In the genomic region with DNA sequence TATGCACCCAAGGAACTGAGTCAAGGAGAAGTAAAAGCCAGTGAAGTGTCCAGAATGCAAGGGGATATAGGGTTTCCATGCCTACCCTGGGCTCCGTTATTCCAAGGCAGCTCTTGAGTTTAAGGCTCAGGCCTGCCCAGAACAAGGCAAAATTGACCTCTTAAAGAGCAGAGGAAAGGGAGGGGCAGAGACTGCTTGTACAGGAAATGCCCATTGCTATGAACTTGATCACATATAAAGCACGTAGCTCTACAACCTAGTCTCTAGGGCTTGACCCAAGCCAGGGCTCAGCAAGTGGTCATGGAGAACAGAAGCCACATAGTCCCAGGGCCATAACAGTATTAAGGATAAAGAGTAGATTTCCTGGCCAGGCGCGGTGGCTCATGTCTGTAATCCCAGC, we compare ENCODE assay signal across 25 cellular contexts. TPM values are rescaled to one million over a fixed set of nuclear protein-coding genes. Genes with fewer than 3 reads are reported as not detected.
DNase-seq lines count a peak whose midpoint lies in the region; ATAC-seq and TF ChIP-seq lines count a peak whose summit lies in the region.
"Had no signal": no experiment of that assay in that cellular context is flagged by ENCODE, and none has a peak within 500 bp of the region (broad histone marks: within the 10 kb centered on the region; RNA-seq: fewer than 3 reads in every experiment).

No MANE protein-coding gene starts in this region.

- H3K27me3 Mint-ChIP-seq in CD4-positive, alpha-beta memory T cell, result no peaks in the 10 kb centered on the region
- H3K27me3 Mint-ChIP-seq in activated naive CD8-positive, alpha-beta T cell treated with anti-CD3 and anti-CD28 coated beads, Interleukin-2, amount 50 U/mL, for 24 hours, result no peaks in the 10 kb centered on the region
- H3K27me3 Mint-ChIP-seq in HFFc6 (ENCODE audit: insufficient read depth), result no peaks in the 10 kb centered on the region
- H3K27me3 Mint-ChIP-seq: CD4-positive, CD25-positive, alpha-beta regulatory T cell had no signal

- POLR2A ChIA-PET in CD4-positive, alpha-beta memory T cell (lab: Charles Lee; ENCODE audit: partially characterized antibody), result interaction anchor here (0.9 to 1.4 kb wide), 2 partner anchors 9 to 12 kb away, joined by 3 to 4 read pairs; no protein-coding TSS in a partner anchor

- H3K4me1 ChIP-seq in BLaER1 treated with 17β-estradiol and CSF1 and Interleukin-3, amounts not matched to agents 10 nM and 100 nM, result peaks cover 0 to 68% (median 14%) of the 10 kb centered on the region in 10 experiments; a peak in 14 of 20 replicates
- peaks cover 37% of the 10 kb centered on the region for H3K4me1 ChIP-seq in CD4-positive, alpha-beta memory T cell (ENCODE audit: insufficient read depth, low read length)
- H3K4me1 ChIP-seq in lower lobe of right lung, result peaks cover 21% of the 10 kb centered on the region

- peaks cover 0 to 42% (median 4%) of the 10 kb centered on the region in 11 experiments; a peak in 9 of 22 replicates for H3K9me3 ChIP-seq in BLaER1 treated with 17β-estradiol and CSF1 and Interleukin-3, amounts not matched to agents 10 nM and 100 nM (replicated peaks in 1 of 11)
- no peaks in the 10 kb centered on the region for H3K9me3 ChIP-seq in CD4-positive, alpha-beta memory T cell (ENCODE audit: control insufficient read depth in 1 of 2, low read length in 2 of 2)
- H3K9me3 ChIP-seq in lower lobe of right lung, result no peaks in the 10 kb centered on the region
- H3K9me3 ChIP-seq: thoracic aorta had no signal

- H3K4me1 Mint-ChIP-seq in CD4-positive, alpha-beta memory T cell, result peaks cover 28 to 64% (median 47%) of the 10 kb centered on the region in 4 donors
- H3K4me1 Mint-ChIP-seq in activated naive CD8-positive, alpha-beta T cell treated with anti-CD3 and anti-CD28 coated beads, Interleukin-2, amount 50 U/mL, for 24 hours, result peaks cover 61% of the 10 kb centered on the region
- peaks cover 36% of the 10 kb centered on the region for H3K4me1 Mint-ChIP-seq in HFFc6 (ENCODE audit: low read depth)
- H3K4me1 Mint-ChIP-seq: WTC11 had no signal

- H3K9me3 Mint-ChIP-seq in CD4-positive, alpha-beta memory T cell, result peaks cover 0 to 3% (median 0%) of the 10 kb centered on the region in 8 donors
- peaks cover 7% of the 10 kb centered on the region for H3K9me3 Mint-ChIP-seq in activated naive CD8-positive, alpha-beta T cell treated with anti-CD3 and anti-CD28 coated beads, Interleukin-2, amount 50 U/mL, for 24 hours
- H3K9me3 Mint-ChIP-seq in HFFc6, result no peaks in the 10 kb centered on the region
- H3K9me3 Mint-ChIP-seq: WTC11 had no signal

- H4K20me1 ChIP-seq in BLaER1 treated with 17β-estradiol and CSF1 and Interleukin-3, amounts not matched to agents 10 nM and 100 nM, result no peaks in the 10 kb centered on the region

- no peak for DNase-seq in CD4-positive, alpha-beta memory T cell
- DNase-seq in activated naive CD8-positive, alpha-beta T cell treated with anti-CD3 and anti-CD28 coated beads, Interleukin-2, amount 50 U/mL, for 24 hours, result no peak
- DNase-seq in lower lobe of right lung (no peak), HFFc6 (no peak), hippocampal formation (lab: John Stamatoyannopoulos, UW) (no peak)
- DNase-seq: activated CD4-positive, alpha-beta T cell treated with anti-CD3 and anti-CD28 coated beads, Interleukin-2, amount 50 U/mL, for 4 hours; activated gamma-delta T cell; brain microvascular endothelial cell; CD4-positive, CD25-positive, alpha-beta regulatory T cell; DMS 273 treated with DMSO at 0.1 percent for 48 hours; effector CD8-positive, alpha-beta T cell; H7; kidney; NCI-H2029 treated with DMSO at 0.1 percent for 48 hours; NCI-H2227 treated with DMSO at 0.1 percent for 48 hours; occipital lobe; retina; stimulated activated CD4-positive, alpha-beta T cell treated with anti-CD3 and anti-CD28 coated beads, Interleukin-4, amount 100 ng/mL, for 1 hour; stimulated activated naive CD4-positive, alpha-beta T cell; T1000 had no signal

- H3K36me3 Mint-ChIP-seq in CD4-positive, alpha-beta memory T cell, result no peaks in the 10 kb centered on the region
- peaks cover 3% of the 10 kb centered on the region for H3K36me3 Mint-ChIP-seq in activated naive CD8-positive, alpha-beta T cell treated with anti-CD3 and anti-CD28 coated beads, Interleukin-2, amount 50 U/mL, for 24 hours (ENCODE audit: low read depth)
- H3K36me3 Mint-ChIP-seq in HFFc6 (ENCODE audit: low read depth), result no peaks in the 10 kb centered on the region
- H3K36me3 Mint-ChIP-seq: WTC11 had no signal

- peak overlapping the region in 3 of 7 donors; percentile 13 to 44 (median 40) for H3K27ac Mint-ChIP-seq in CD4-positive, alpha-beta memory T cell
- H3K27ac Mint-ChIP-seq in activated naive CD8-positive, alpha-beta T cell treated with anti-CD3 and anti-CD28 coated beads, Interleukin-2, amount 50 U/mL, for 24 hours, result peak overlapping the region; percentile 60
- H3K27ac Mint-ChIP-seq in HFFc6, result no peak overlapping the region
- H3K27ac Mint-ChIP-seq: WTC11 had no signal

- CTCF ChIA-PET in CD4-positive, alpha-beta memory T cell (lab: Charles Lee; ENCODE audit: partially characterized antibody), result no interaction called here

- H3K27ac ChIP-seq in BLaER1 treated with 17β-estradiol and CSF1 and Interleukin-3, amounts not matched to agents 10 nM and 100 nM, result peak overlapping the region; percentile 44 to 76 (median 65); a peak in 21 of 22 replicates
- no peak overlapping the region for H3K27ac ChIP-seq in CD4-positive, alpha-beta memory T cell (ENCODE audit: low read depth, low read length)
- peak overlapping the region; percentile 36 for H3K27ac ChIP-seq in lower lobe of right lung
- H3K27ac ChIP-seq: brain microvascular endothelial cell, thoracic aorta had no signal

- H3K4me3 ChIP-seq in BLaER1 treated with 17β-estradiol and CSF1 and Interleukin-3, amounts not matched to agents 10 nM and 100 nM, result no peak overlapping the region
- H3K4me3 ChIP-seq in CD4-positive, alpha-beta memory T cell (ENCODE audit: low read length in 2 of 2), result no peak overlapping the region
- no peak overlapping the region for H3K4me3 ChIP-seq in lower lobe of right lung
- H3K4me3 ChIP-seq: thoracic aorta had no signal

- H3K27me3 ChIP-seq in BLaER1 treated with 17β-estradiol and CSF1 and Interleukin-3, amounts not matched to agents 10 nM and 100 nM, result peaks cover 30 to 48% (median 41%) of the 10 kb centered on the region in 11 experiments
- no peaks in the 10 kb centered on the region for H3K27me3 ChIP-seq in CD4-positive, alpha-beta memory T cell (ENCODE audit: insufficient read depth, low read length)
- no peaks in the 10 kb centered on the region for H3K27me3 ChIP-seq in lower lobe of right lung (ENCODE audit: low read depth)
- H3K27me3 ChIP-seq: brain microvascular endothelial cell had no signal

- TF ChIP-seq CTCF in lower lobe of right lung (IDR thresholded peaks at IDR 0.05) (no peak), HFFc6 (IDR thresholded peaks at IDR 0.05) (no peak)

- H3K4me3 Mint-ChIP-seq in CD4-positive, alpha-beta memory T cell, result peak overlapping the region in 5 of 8 donors; percentile 5 to 64 (median 46)
- H3K4me3 Mint-ChIP-seq in activated naive CD8-positive, alpha-beta T cell treated with anti-CD3 and anti-CD28 coated beads, Interleukin-2, amount 50 U/mL, for 24 hours, result no peak overlapping the region
- no peak overlapping the region for H3K4me3 Mint-ChIP-seq in HFFc6
- H3K4me3 Mint-ChIP-seq: WTC11 had no signal

- no peaks in the 10 kb centered on the region for H3K36me3 ChIP-seq in BLaER1 treated with 17β-estradiol and CSF1 and Interleukin-3, amounts not matched to agents 10 nM and 100 nM
- no peaks in the 10 kb centered on the region for H3K36me3 ChIP-seq in CD4-positive, alpha-beta memory T cell (ENCODE audit: insufficient read depth, low read length)
- no peaks in the 10 kb centered on the region for H3K36me3 ChIP-seq in lower lobe of right lung
- H3K36me3 ChIP-seq: brain microvascular endothelial cell, thoracic aorta had no signal

- ATAC-seq in activated naive CD8-positive, alpha-beta T cell treated with anti-CD3 and anti-CD28 coated beads, Interleukin-2, amount 50 U/mL, for 24 hours, result no peak
- ATAC-seq in lower lobe of right lung (peak; percentile 68 to 77), HG02623 (IDR thresholded peaks at IDR 0.05; ENCODE audit: unreplicated experiment) (no peak)
- ATAC-seq: SK-N-SH treated with all-trans-retinoic acid at 6 μM for 48 hours, WTC11 had no signal

- peak overlapping the region in 8 of 11 experiments; percentile 6 to 57 (median 54); a peak in 14 of 22 replicates for H3K4me2 ChIP-seq in BLaER1 treated with 17β-estradiol and CSF1 and Interleukin-3, amounts not matched to agents 10 nM and 100 nM

- peak overlapping the region in 4 of 11 experiments; percentile 28 to 43 (median 37); a peak in 5 of 22 replicates for H3K9ac ChIP-seq in BLaER1 treated with 17β-estradiol and CSF1 and Interleukin-3, amounts not matched to agents 10 nM and 100 nM

- intact Hi-C loops in CD4-positive, alpha-beta memory T cell (cut with micrococcal nuclease), result no loop called here
- intact Hi-C loops in lower lobe of right lung (cut with DNase I), result no loop called here

RNA-seq across cellular contexts. Expression of gene MSN, which starts 58.2 kb away (rescaled TPM):
- 100 to 1,000 TPM; 334 to 343 TPM for total RNA-seq in CD4-positive, alpha-beta memory T cell
- polyA plus RNA-seq in CD4-positive, alpha-beta memory T cell, result 100 to 1,000 TPM; 594 to 669 TPM
- 419 TPM for total RNA-seq in lower lobe of right lung
- 100 to 1,000 TPM; 410 to 540 (median 485) TPM for total RNA-seq in HFFc6 (2021; fragmentation: NEBNext Ultra II Directional; extraction: Animal tissue kit (Norgen Biotek cat#: 25700))

Comparison
In these comparisons a context has a peak if more than half of its experiments do, and no peak if none do; other contexts are left out.
1. H3K4me3 Mint-ChIP-seq: peak in CD4-positive, alpha-beta memory T cell (5 of 8); none in activated naive CD8-positive, alpha-beta T cell treated with anti-CD3 and anti-CD28 coated beads, Interleukin-2, amount 50 U/mL, for 24 hours (single experiment) and HFFc6 (single experiment).
2. ATAC-seq: peak in lower lobe of right lung (2 of 2); none in activated naive CD8-positive, alpha-beta T cell treated with anti-CD3 and anti-CD28 coated beads, Interleukin-2, amount 50 U/mL, for 24 hours (single experiment) and HG02623 (single experiment).